Comparison of ENCODE assay signal across 26 cellular contexts in the genomic region with DNA sequence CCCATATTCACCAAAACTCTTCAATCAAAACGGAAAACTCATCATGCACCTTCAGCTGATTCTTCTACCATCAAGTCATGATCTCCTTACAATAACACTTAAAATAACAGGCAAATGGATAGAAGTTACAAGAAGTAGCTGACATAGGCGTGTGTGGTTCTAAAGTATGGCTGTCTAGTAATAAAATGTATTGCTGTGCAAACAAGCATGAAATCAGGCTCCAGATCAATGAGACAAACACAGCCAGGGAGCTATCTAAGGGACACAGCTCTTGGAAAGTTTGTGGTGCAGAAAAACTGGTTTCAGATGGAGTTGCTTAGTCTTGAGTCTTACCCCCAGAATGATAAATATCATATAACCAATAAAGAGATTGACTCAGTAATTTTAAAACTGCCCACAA.
"Had no signal": no experiment of that assay in that cellular context is flagged by ENCODE, and none has a peak within 500 bp of the region (broad histone marks: within the 10 kb centered on the region; RNA-seq: fewer than 3 reads in every experiment).

No MANE protein-coding gene starts in this region.

- H3K4me1 ChIP-seq: esophagus squamous epithelium, heart right ventricle, pancreas, right lobe of liver, tibial nerve, upper lobe of left lung had no signal

- H3K4me1 Mint-ChIP-seq: immature natural killer cell; memory B cell; naive B cell; stimulated activated naive B cell treated with anti-CD40 and anti-IgM and Interleukin-4, amounts not matched to agents 10 μg/mL and 1 μg/mL and 100 μg/mL, for 72 hours had no signal

- H3K27me3 ChIP-seq: esophagus squamous epithelium, heart right ventricle, neutrophil, pancreas, right lobe of liver, tibial nerve, upper lobe of left lung had no signal

- H3K4me3 Mint-ChIP-seq: effector memory CD8-positive, alpha-beta T cell; immature natural killer cell; memory B cell; naive B cell; natural killer cell treated with Interleukin-12 subunit alpha and Interleukin-12 subunit beta and Interleukin-15 and Interleukin-18, amount 100 ng/mL, for 72 hours; neural crest cell; stimulated activated naive B cell treated with anti-CD40 and anti-IgM and Interleukin-4, amounts not matched to agents 10 μg/mL and 1 μg/mL and 100 μg/mL, for 72 hours; stimulated activated naive CD8-positive, alpha-beta T cell treated with anti-CD3 and anti-CD28 coated beads, Interleukin-15, Interleukin-2, amounts not matched to agents 100 ng/mL and 50 ng/mL, for 24 hours had no signal

- H3K9me3 ChIP-seq: esophagus squamous epithelium, neutrophil, pancreas, right lobe of liver, thoracic aorta, tibial nerve, upper lobe of left lung had no signal

- H3K4me3 ChIP-seq: coronary artery, esophagus squamous epithelium, heart right ventricle, lung, pancreas, right lobe of liver, thoracic aorta, tibial nerve, upper lobe of left lung had no signal

- H3K36me3 ChIP-seq: esophagus squamous epithelium, heart right ventricle, neutrophil, pancreas, right lobe of liver, thoracic aorta, tibial nerve, upper lobe of left lung had no signal

- H3K36me3 Mint-ChIP-seq: immature natural killer cell; natural killer cell treated with Interleukin-12 subunit alpha and Interleukin-12 subunit beta and Interleukin-15 and Interleukin-18, amount 100 ng/mL, for 72 hours; stimulated activated naive B cell treated with anti-CD40 and anti-IgM and Interleukin-4, amounts not matched to agents 10 μg/mL and 1 μg/mL and 100 μg/mL, for 72 hours had no signal

- H3K27ac Mint-ChIP-seq: effector memory CD8-positive, alpha-beta T cell; immature natural killer cell; memory B cell; natural killer cell treated with Interleukin-12 subunit alpha and Interleukin-12 subunit beta and Interleukin-15 and Interleukin-18, amount 100 ng/mL, for 72 hours; stimulated activated naive B cell treated with anti-CD40 and anti-IgM and Interleukin-4, amounts not matched to agents 10 μg/mL and 1 μg/mL and 100 μg/mL, for 72 hours; stimulated activated naive CD8-positive, alpha-beta T cell treated with anti-CD3 and anti-CD28 coated beads, Interleukin-15, Interleukin-2, amounts not matched to agents 100 ng/mL and 50 ng/mL, for 24 hours had no signal

- H3K27ac ChIP-seq: coronary artery, esophagus squamous epithelium, heart right ventricle, neutrophil, pancreas, right lobe of liver, thoracic aorta, tibial nerve, upper lobe of left lung had no signal

- H3K27me3 Mint-ChIP-seq: effector memory CD8-positive, alpha-beta T cell; naive B cell; natural killer cell treated with Interleukin-12 subunit alpha and Interleukin-12 subunit beta and Interleukin-15 and Interleukin-18, amount 100 ng/mL, for 72 hours; stimulated activated naive B cell treated with anti-CD40 and anti-IgM and Interleukin-4, amounts not matched to agents 10 μg/mL and 1 μg/mL and 100 μg/mL, for 72 hours; stimulated activated naive CD8-positive, alpha-beta T cell treated with anti-CD3 and anti-CD28 coated beads, Interleukin-15, Interleukin-2, amounts not matched to agents 100 ng/mL and 50 ng/mL, for 24 hours had no signal

- H3K9me3 Mint-ChIP-seq: effector memory CD8-positive, alpha-beta T cell; memory B cell; neural crest cell had no signal

- DNase-seq: effector memory CD8-positive, alpha-beta T cell; erythroblast; esophagus squamous epithelium; foreskin melanocyte; glutamatergic neuron; heart right ventricle; hypothalamus; immature natural killer cell; islet precursor cell; naive B cell; pancreas; right lobe of liver; small intestine; stimulated activated CD4-positive, alpha-beta T cell treated with anti-CD3 and anti-CD28 coated beads, Interleukin-15, amount 100 ng/mL, for 24 hours; stimulated activated CD4-positive, alpha-beta T cell treated with anti-CD3 and anti-CD28 coated beads, Interleukin-2, amount 100 ng/mL, for 48 hours; stimulated activated naive B cell treated with anti-CD40 and anti-IgM and Interleukin-4, amounts not matched to agents 10 μg/mL and 1 μg/mL and 100 μg/mL, for 72 hours; upper lobe of left lung had no signal
